In genomic region chr1:244349581-244350001, GRCh38 we compare ENCODE assay signal across 8 cellular contexts.
DNase-seq lines count a peak whose midpoint lies in the region; ATAC-seq and TF ChIP-seq lines count a peak whose summit lies in the region.
"Had no signal": no experiment of that assay in that cellular context is flagged by ENCODE, and none has a peak within 500 bp of the region (broad histone marks: within the 10 kb centered on the region; RNA-seq: fewer than 3 reads in every experiment).

No MANE protein-coding gene starts in this region.

- no peaks in the 10 kb centered on the region for H3K27me3 ChIP-seq in IMR-90 (ENCODE audit: control insufficient read depth, insufficient read depth, low read length)
- H3K27me3 ChIP-seq in trophoblast cell (ENCODE audit: insufficient read depth, low read length) = no peaks in the 10 kb centered on the region
- H3K27me3 ChIP-seq: cardiac muscle cell had no signal

- H2BK20ac ChIP-seq in IMR-90 (ENCODE audit: low read depth, low read length) = peak overlapping the region; percentile 92; the same call in 1 of the 2 replicates

- H3K9me3 ChIP-seq in IMR-90 (ENCODE audit: control insufficient read depth, insufficient read depth, low read length) = no peaks in the 10 kb centered on the region
- H3K9me3 ChIP-seq in trophoblast cell (ENCODE audit: insufficient read depth, low read depth, low read length) = no peaks in the 10 kb centered on the region

- no peaks in the 10 kb centered on the region for H4K20me1 ChIP-seq in IMR-90 (ENCODE audit: insufficient read depth, low read length)

- H3K9ac ChIP-seq in IMR-90 (ENCODE audit: low read depth, low read length) (no peak overlapping the region), trophoblast cell (ENCODE audit: low read length) (no peak overlapping the region)

- no peak for TF ChIP-seq CTCF in IMR-90 (conservative IDR thresholded peaks at IDR 0.05; ENCODE audit: low read depth, low read length)

- DNase-seq in IMR-90 = peak; percentile 31
- DNase-seq in trophoblast cell = peak; percentile 49 to 79
- no peak for DNase-seq in dedifferentiated amniotic fluid mesenchymal stem cell (ENCODE audit: extremely low spot score)
- no peak for DNase-seq in cerebellum (ENCODE audit: low spot score)

- H3K4me3 ChIP-seq in IMR-90 (ENCODE audit: insufficient read depth, low read depth, low read length) = no peak overlapping the region
- no peak overlapping the region for H3K4me3 ChIP-seq in trophoblast cell (ENCODE audit: low read depth, low read length)
- H3K4me3 ChIP-seq: cardiac muscle cell had no signal

- peak overlapping the region; percentile 46; the same call in 1 of the 2 replicates for H4K91ac ChIP-seq in IMR-90 (ENCODE audit: insufficient read depth, low read depth, low read length)
- no peak overlapping the region for H4K91ac ChIP-seq in trophoblast cell (ENCODE audit: low read depth, low read length)

- H3K4me2 ChIP-seq in IMR-90 (ENCODE audit: low read depth, low read length) = peak overlapping the region; percentile 52; the same call in 1 of the 2 replicates
- no peak overlapping the region for H3K4me2 ChIP-seq in trophoblast cell (ENCODE audit: low read length)

- H2BK120ac ChIP-seq in IMR-90 (ENCODE audit: low read depth, low read length) = peak overlapping the region; percentile 81
- no peak overlapping the region for H2BK120ac ChIP-seq in trophoblast cell (ENCODE audit: insufficient read depth, low read length, poor library complexity)

- H2AK5ac ChIP-seq in IMR-90 (ENCODE audit: low read depth, low read length) (peak overlapping the region; percentile 64; the same call in 1 of the 2 replicates), trophoblast cell (ENCODE audit: low read length) (no peak overlapping the region)

- H3K4me1 ChIP-seq in IMR-90 (ENCODE audit: control insufficient read depth, insufficient read depth, low read length) = peaks cover 20% of the 10 kb centered on the region
- peaks cover 2 to 5% of the 10 kb centered on the region in 2 experiments for H3K4me1 ChIP-seq in trophoblast cell (ENCODE audit: control insufficient read depth in 1 of 2, insufficient read depth in 2 of 2, low read length in 2 of 2)

- peaks cover 21% of the 10 kb centered on the region for H3K36me3 Mint-ChIP-seq in dendritic cell treated with granulocyte-macrophage colony-stimulating factor and Interleukin-4, amounts not matched to agents 40 ng/mL and 50 ng/mL, for 4 days (ENCODE audit: low read depth)

- H2AK9ac ChIP-seq in IMR-90 (replicated peaks; ENCODE audit: low read depth, low read length, poor library complexity) = no peak overlapping the region

- no peaks in the 10 kb centered on the region for H3K27me3 Mint-ChIP-seq in dendritic cell treated with granulocyte-macrophage colony-stimulating factor and Interleukin-4, amounts not matched to agents 40 ng/mL and 50 ng/mL, for 4 days

- H3K9me1 ChIP-seq in IMR-90 (ENCODE audit: insufficient read depth, low read length) = peaks cover 15% of the 10 kb centered on the region

- no TSS peak for BruUV-seq in IMR-90 (replicated peaks; lab: Mats Ljungman, UMichigan)

- 0 out of 2 replicates have a peak overlapping the region, but pooled peaks have one; percentile 75 for H3K14ac ChIP-seq in IMR-90 (replicated peaks; ENCODE audit: low read depth, low read length)
- no peak overlapping the region for H3K14ac ChIP-seq in trophoblast cell (ENCODE audit: low read length)

- no peak for TF ChIP-seq RAD21 in IMR-90 (IDR thresholded peaks at IDR 0.05; ENCODE audit: low read length)

- H3K79me2 ChIP-seq in trophoblast cell (ENCODE audit: control insufficient read depth, insufficient read depth, low read length, poor library complexity) = no peaks in the 10 kb centered on the region

- H3K18ac ChIP-seq in IMR-90 (ENCODE audit: low read depth, low read length) = peak overlapping the region; percentile 1; the same call in 1 of the 2 replicates
- H3K18ac ChIP-seq in trophoblast cell (ENCODE audit: low read length) = no peak overlapping the region

- peak overlapping the region; percentile 77 for H3K27ac Mint-ChIP-seq in dendritic cell treated with granulocyte-macrophage colony-stimulating factor and Interleukin-4, amounts not matched to agents 40 ng/mL and 50 ng/mL, for 4 days

- H3K4me3 Mint-ChIP-seq in dendritic cell treated with granulocyte-macrophage colony-stimulating factor and Interleukin-4, amounts not matched to agents 40 ng/mL and 50 ng/mL, for 4 days = no peak overlapping the region

- 0 out of 3 replicates have a peak overlapping the region, but pooled peaks have one; percentile 14 for H2BK15ac ChIP-seq in IMR-90 (ENCODE audit: low read depth, low read length)

- peak; percentile 0 for ATAC-seq in GM19351 (IDR thresholded peaks at IDR 0.05; ENCODE audit: unreplicated experiment)
- ATAC-seq in IMR-90 (ENCODE audit: low read depth) = peak; percentile 19; the same call in 1 of the 2 replicates
- no peak for ATAC-seq in HG03378 (IDR thresholded peaks at IDR 0.05; ENCODE audit: unreplicated experiment)

- WGBS in IMR-90 (ENCODE audit: extremely low coverage in 2 of 2, insufficient read length in 1 of 2), 2 experiments = 37% methylated on average over 2 of the region's 8 CpGs; no CpG with 5 or more reads in 1 of the 2 experiments
- no CpG with 5 or more reads among the region's 8 CpGs for WGBS in trophoblast cell (ENCODE audit: extremely low coverage, insufficient coverage, insufficient read length)

- in situ Hi-C loops in IMR-90 (cut with MboI; ENCODE audit: low sequenced_read_pairs) = no loop called here

- H3K56ac ChIP-seq in IMR-90 (ENCODE audit: extremely low read depth, insufficient read depth, low read length) = 0 out of 2 replicates have a peak overlapping the region, but pooled peaks have one; percentile 14

- peak overlapping the region; percentile 62; the same call in 1 of the 2 replicates for H3K23ac ChIP-seq in IMR-90 (ENCODE audit: low read depth, low read length)
- H3K23ac ChIP-seq in trophoblast cell (ENCODE audit: low read length) = no peak overlapping the region

- CTCF ChIA-PET in IMR-90 (lab: Yijun Ruan, JAX) = interaction anchor here (0.6 kb wide), 1 partner anchor 13 kb away, joined by 3 read pairs; no protein-coding TSS in a partner anchor

- no peak overlapping the region for H4K12ac ChIP-seq in trophoblast cell (ENCODE audit: low read depth, low read length)

- H4K8ac ChIP-seq in IMR-90 (ENCODE audit: low read depth in 2 of 2, low read length in 2 of 2) (peak overlapping the region; percentile 18 to 68; a peak in 2 of 4 replicates), trophoblast cell (ENCODE audit: low read depth, low read length) (no peak overlapping the region)

- intact Hi-C loops in IMR-90 (cut with micrococcal nuclease) = no loop called here
- intact Hi-C loops in dendritic cell treated with granulocyte-macrophage colony-stimulating factor and Interleukin-4, amounts not matched to agents 40 ng/mL and 50 ng/mL, for 4 days (cut with micrococcal nuclease) = loop anchor here (5.0 kb wide), 1 partner anchor 32 kb away; no protein-coding TSS in a partner anchor

- H3K4ac ChIP-seq in IMR-90 (ENCODE audit: low read depth, low read length) = peak overlapping the region; percentile 84
- no peak overlapping the region for H3K4ac ChIP-seq in trophoblast cell (ENCODE audit: low read depth, low read length)

- H2AFZ ChIP-seq in IMR-90 (replicated peaks; ENCODE audit: low read length, poor library complexity) (peak overlapping the region; percentile 71), trophoblast cell (ENCODE audit: insufficient read depth, low read length, poor library complexity) (no peak overlapping the region)

- no peak overlapping the region for H2BK12ac ChIP-seq in trophoblast cell (ENCODE audit: low read length)

- no peaks in the 10 kb centered on the region for H3K36me3 ChIP-seq in IMR-90 (ENCODE audit: control insufficient read depth, insufficient read depth, low read length)
- no peaks in the 10 kb centered on the region for H3K36me3 ChIP-seq in trophoblast cell (ENCODE audit: control insufficient read depth in 1 of 2, insufficient read depth in 2 of 2, low read length in 2 of 2)
- H3K36me3 ChIP-seq: cardiac muscle cell had no signal

- H3K9me3 Mint-ChIP-seq in dendritic cell treated with granulocyte-macrophage colony-stimulating factor and Interleukin-4, amounts not matched to agents 40 ng/mL and 50 ng/mL, for 4 days = peaks cover 24% of the 10 kb centered on the region

- H4K5ac ChIP-seq in IMR-90 (ENCODE audit: low read depth, low read length) = no peak overlapping the region

- no peak for TF ChIP-seq POLR2A in IMR-90 (IDR thresholded peaks at IDR 0.05; ENCODE audit: low read depth, low read length)

- dilution Hi-C loops in IMR-90 (cut with HindIII; ENCODE audit: low sequenced_read_pairs, unreplicated experiment) = no loop called here

- POLR2A ChIA-PET in IMR-90 (lab: Charles Lee; ENCODE audit: unreplicated experiment) = no interaction called here

- 0 out of 4 replicates have a peak, but pooled peaks cover 0 to 3% of the 10 kb centered on the region in 2 experiments for H3K79me1 ChIP-seq in IMR-90 (ENCODE audit: low read depth in 1 of 2, low read length in 2 of 2)
- H3K79me1 ChIP-seq in trophoblast cell (ENCODE audit: low read length) = no peaks in the 10 kb centered on the region

- H2BK5ac ChIP-seq in IMR-90 (ENCODE audit: low read depth, low read length, poor library complexity, severe bottlenecking) (peak overlapping the region; percentile 81), trophoblast cell (ENCODE audit: low read depth, low read length, poor library complexity) (no peak overlapping the region)

- H3K27ac ChIP-seq in IMR-90 (ENCODE audit: insufficient read depth, low read length) (peak overlapping the region; percentile 46), trophoblast cell (ENCODE audit: low read depth, low read length) (no peak overlapping the region)
- H3K27ac ChIP-seq: cardiac muscle cell had no signal

- peaks cover 63% of the 10 kb centered on the region for H3K4me1 Mint-ChIP-seq in dendritic cell treated with granulocyte-macrophage colony-stimulating factor and Interleukin-4, amounts not matched to agents 40 ng/mL and 50 ng/mL, for 4 days (ENCODE audit: low read depth)

TF ChIP-seq in IMR-90, 13 proteins besides CTCF, POLR2A, EP300 and RAD21 (continues in another document):
- TF ChIP-seq MAFK (IDR thresholded peaks at IDR 0.05; ENCODE audit: low read depth, low read length) = no peak
- no peak for TF ChIP-seq RFX5 (IDR thresholded peaks at IDR 0.05; ENCODE audit: low read depth, low read length)
- no peak for TF ChIP-seq ELK1 (IDR thresholded peaks at IDR 0.05; ENCODE audit: borderline replicate concordance, low read depth, low read length)
- TF ChIP-seq FOS (IDR thresholded peaks at IDR 0.05; ENCODE audit: low read depth, low read length) = no peak
- TF ChIP-seq MAZ (IDR thresholded peaks at IDR 0.05; ENCODE audit: borderline replicate concordance, low read depth, low read length) = no peak

Comparison
In these comparisons a context has a peak if more than half of its experiments do, and no peak if none do; other contexts are left out.
1. DNase-seq: peak in IMR-90 (single experiment) and trophoblast cell (2 of 2); none in dedifferentiated amniotic fluid mesenchymal stem cell (single experiment) and cerebellum (single experiment).